Comparison of ENCODE assay signal across 22 cellular contexts in genomic region chr2:223822818-223823217, GRCh38.
DNase-seq lines count a peak whose midpoint lies in the region; ATAC-seq and TF ChIP-seq lines count a peak whose summit lies in the region.
"Had no signal": no experiment of that assay in that cellular context is flagged by ENCODE, and none has a peak within 500 bp of the region (broad histone marks: within the 10 kb centered on the region; RNA-seq: fewer than 3 reads in every experiment).

No MANE protein-coding gene starts in this region.

- peak; percentile 40 for DNase-seq in NCI-H2171 (lab: John Stamatoyannopoulos, UW)
- DNase-seq in stimulated activated naive B cell treated with anti-CD40 and anti-IgM and Interleukin-4, amounts not matched to agents 10 μg/mL and 1 μg/mL and 100 μg/mL, for 72 hours: no peak
- no peak for DNase-seq in activated T-cell treated with anti-CD3 and anti-CD28 coated beads, Interleukin-2, amount 50 U/mL, for 48 hours
- DNase-seq in foreskin fibroblast: no peak
- DNase-seq: activated CD4-positive, CD25-positive, alpha-beta regulatory T cell; activated naive CD4-positive, alpha-beta T cell treated with anti-CD3 and anti-CD28 coated beads, Interleukin-2, amount 10 ng/mL, durations not matched to agents 7 days and 5 days; amniotic stem cell; CD4-positive, CD25-positive, alpha-beta regulatory T cell; HCEC 1CT; left ventricle myocardium inferior; natural killer cell; NCI-H1092 treated with DMSO at 0.1 percent for 48 hours; NCI-H1930; NCI-H69; stimulated activated naive CD8-positive, alpha-beta T cell treated with anti-CD3 and anti-CD28 coated beads, Interleukin-15, amount 100 ng/mL, for 72 hours; T-cell; uterus had no signal

- peak; percentile 58 for ATAC-seq in GM19043 (IDR thresholded peaks at IDR 0.05; ENCODE audit: low read depth, unreplicated experiment)
- ATAC-seq in stimulated activated naive B cell treated with anti-CD40 and anti-IgM and Interleukin-4, amounts not matched to agents 10 μg/mL and 1 μg/mL and 100 μg/mL, for 72 hours (replicated peaks): peak; percentile 69 to 70
- no peak for ATAC-seq in GM21528 (IDR thresholded peaks at IDR 0.05; ENCODE audit: low FRiP score, unreplicated experiment)
- ATAC-seq: natural killer cell; stimulated activated naive CD8-positive, alpha-beta T cell treated with anti-CD3 and anti-CD28 coated beads, Interleukin-15, amount 100 ng/mL, for 72 hours; T-cell had no signal

- H3K9me3 ChIP-seq in HEK293 (ENCODE audit: control insufficient read depth, insufficient read depth, low read depth, low read length): no peaks in the 10 kb centered on the region
- H3K9me3 ChIP-seq: left ventricle myocardium inferior, uterus had no signal

- peaks cover 25 to 60% of the 10 kb centered on the region in 2 donors for H3K4me1 Mint-ChIP-seq in stimulated activated naive B cell treated with anti-CD40 and anti-IgM and Interleukin-4, amounts not matched to agents 10 μg/mL and 1 μg/mL and 100 μg/mL, for 72 hours
- H3K4me1 Mint-ChIP-seq: activated naive CD4-positive, alpha-beta T cell treated with anti-CD3 and anti-CD28 coated beads, Interleukin-2, amount 10 ng/mL, durations not matched to agents 7 days and 5 days; T-cell had no signal

- peak overlapping the region in 1 of 2 donors; percentile 9 for H3K4me3 Mint-ChIP-seq in stimulated activated naive B cell treated with anti-CD40 and anti-IgM and Interleukin-4, amounts not matched to agents 10 μg/mL and 1 μg/mL and 100 μg/mL, for 72 hours
- H3K4me3 Mint-ChIP-seq: activated naive CD4-positive, alpha-beta T cell treated with anti-CD3 and anti-CD28 coated beads, Interleukin-2, amount 10 ng/mL, durations not matched to agents 7 days and 5 days; activated T-helper 1 cell treated with anti-CD3 and anti-CD28 coated beads, Interleukin-12 subunit alpha, Interleukin-12 subunit beta, Interleukin-2, Interleukin-4 antibody, amounts not matched to agents 30 ng/mL and 10 ng/mL and 1 ng/mL, durations not matched to agents 14 hours and 24 hours and 36 hours; CD4-positive, CD25-positive, alpha-beta regulatory T cell; mesothelial cell of epicardium; natural killer cell; stimulated activated naive CD8-positive, alpha-beta T cell treated with anti-CD3 and anti-CD28 coated beads, Interleukin-15, amount 100 ng/mL, for 72 hours; T-cell had no signal

- H3K4me3 ChIP-seq in HEK293 (ENCODE audit: low read depth, low read length) (no peak overlapping the region), foreskin fibroblast (ENCODE audit: low read depth in 1 of 2, low read length in 2 of 2) (no peak overlapping the region)
- H3K4me3 ChIP-seq: left ventricle myocardium inferior, uterus had no signal

- TF ChIP-seq CTCF in HEK293 (tag by site-specific recombination; IDR thresholded peaks at IDR 0.05) (no peak), foreskin fibroblast (IDR thresholded peaks at IDR 0.05; ENCODE audit: low read depth, low read length) (no peak)

- peak overlapping the region; percentile 51 for H3K27ac Mint-ChIP-seq in stimulated activated naive B cell treated with anti-CD40 and anti-IgM and Interleukin-4, amounts not matched to agents 10 μg/mL and 1 μg/mL and 100 μg/mL, for 72 hours
- H3K27ac Mint-ChIP-seq: activated naive CD4-positive, alpha-beta T cell treated with anti-CD3 and anti-CD28 coated beads, Interleukin-2, amount 10 ng/mL, durations not matched to agents 7 days and 5 days; activated T-helper 1 cell treated with anti-CD3 and anti-CD28 coated beads, Interleukin-12 subunit alpha, Interleukin-12 subunit beta, Interleukin-2, Interleukin-4 antibody, amounts not matched to agents 30 ng/mL and 10 ng/mL and 1 ng/mL, durations not matched to agents 14 hours and 24 hours and 36 hours; CD4-positive, CD25-positive, alpha-beta regulatory T cell; mesothelial cell of epicardium; natural killer cell; stimulated activated naive CD8-positive, alpha-beta T cell treated with anti-CD3 and anti-CD28 coated beads, Interleukin-15, amount 100 ng/mL, for 72 hours; T-cell had no signal

- H3K9me3 Mint-ChIP-seq in stimulated activated naive B cell treated with anti-CD40 and anti-IgM and Interleukin-4, amounts not matched to agents 10 μg/mL and 1 μg/mL and 100 μg/mL, for 72 hours: peaks cover 5% of the 10 kb centered on the region in 2 donors
- H3K9me3 Mint-ChIP-seq: activated naive CD4-positive, alpha-beta T cell treated with anti-CD3 and anti-CD28 coated beads, Interleukin-2, amount 10 ng/mL, durations not matched to agents 7 days and 5 days; activated T-helper 1 cell treated with anti-CD3 and anti-CD28 coated beads, Interleukin-12 subunit alpha, Interleukin-12 subunit beta, Interleukin-2, Interleukin-4 antibody, amounts not matched to agents 30 ng/mL and 10 ng/mL and 1 ng/mL, durations not matched to agents 14 hours and 24 hours and 36 hours; mesothelial cell of epicardium; natural killer cell; stimulated activated naive CD8-positive, alpha-beta T cell treated with anti-CD3 and anti-CD28 coated beads, Interleukin-15, amount 100 ng/mL, for 72 hours; T-cell had no signal

- peaks cover 19% of the 10 kb centered on the region for H3K4me1 ChIP-seq in HEK293 (ENCODE audit: control insufficient read depth, insufficient read depth, low read length)
- H3K4me1 ChIP-seq: left ventricle myocardium inferior, uterus had no signal

- H3K36me3 ChIP-seq in HEK293 (ENCODE audit: control insufficient read depth in 2 of 2, insufficient read depth in 1 of 2, low read length in 2 of 2): no peaks in the 10 kb centered on the region
- H3K36me3 ChIP-seq: left ventricle myocardium inferior, uterus had no signal

- no peaks in the 10 kb centered on the region for H3K27me3 Mint-ChIP-seq in stimulated activated naive B cell treated with anti-CD40 and anti-IgM and Interleukin-4, amounts not matched to agents 10 μg/mL and 1 μg/mL and 100 μg/mL, for 72 hours
- H3K27me3 Mint-ChIP-seq: activated naive CD4-positive, alpha-beta T cell treated with anti-CD3 and anti-CD28 coated beads, Interleukin-2, amount 10 ng/mL, durations not matched to agents 7 days and 5 days; CD4-positive, CD25-positive, alpha-beta regulatory T cell; stimulated activated naive CD8-positive, alpha-beta T cell treated with anti-CD3 and anti-CD28 coated beads, Interleukin-15, amount 100 ng/mL, for 72 hours; T-cell had no signal

- POLR2A ChIA-PET in HEK293 (lab: Yijun Ruan, JAX): no interaction called here

- CTCF ChIA-PET in HEK293 (lab: Yijun Ruan, JAX): interaction anchor here (0.6 to 1.0 kb wide), 2 partner anchors 25 to 26 kb away, joined by 3 read pairs; no protein-coding TSS in a partner anchor

- H3K27ac ChIP-seq in HEK293 (ENCODE audit: extremely low read depth, low read depth, low read length): no peak overlapping the region
- H3K27ac ChIP-seq: left ventricle myocardium inferior, uterus had no signal

- peaks cover 35 to 51% of the 10 kb centered on the region in 2 donors for H3K36me3 Mint-ChIP-seq in stimulated activated naive B cell treated with anti-CD40 and anti-IgM and Interleukin-4, amounts not matched to agents 10 μg/mL and 1 μg/mL and 100 μg/mL, for 72 hours
- H3K36me3 Mint-ChIP-seq: natural killer cell, T-cell had no signal

TF ChIP-seq in HEK293, 187 proteins besides CTCF, POLR2A, EP300 and RAD21:
- no peak for TF ChIP-seq YY2 (tag by site-specific recombination; IDR thresholded peaks at IDR 0.05)
- TF ChIP-seq SETDB1 (IDR thresholded peaks at IDR 0.05; ENCODE audit: insufficient read length, low read length): no peak
- TF ChIP-seq PRDM4 (tag by site-specific recombination; IDR thresholded peaks at IDR 0.05): 0 out of 2 replicates have a peak, but pooled peaks have one; percentile 45
- no peak for TF ChIP-seq ZNF169 (tag by site-specific recombination; IDR thresholded peaks at IDR 0.05)
- TF ChIP-seq ZNF777 (tag by site-specific recombination; IDR thresholded peaks at IDR 0.05; ENCODE audit: borderline replicate concordance): no peak
- no peak for TF ChIP-seq GLIS2 (tag by site-specific recombination; IDR thresholded peaks at IDR 0.05)
TF ChIP-seq in HEK293: peak in this region for 1.
